ENCODE assay signal across 37 cellular contexts in the genomic region with DNA sequence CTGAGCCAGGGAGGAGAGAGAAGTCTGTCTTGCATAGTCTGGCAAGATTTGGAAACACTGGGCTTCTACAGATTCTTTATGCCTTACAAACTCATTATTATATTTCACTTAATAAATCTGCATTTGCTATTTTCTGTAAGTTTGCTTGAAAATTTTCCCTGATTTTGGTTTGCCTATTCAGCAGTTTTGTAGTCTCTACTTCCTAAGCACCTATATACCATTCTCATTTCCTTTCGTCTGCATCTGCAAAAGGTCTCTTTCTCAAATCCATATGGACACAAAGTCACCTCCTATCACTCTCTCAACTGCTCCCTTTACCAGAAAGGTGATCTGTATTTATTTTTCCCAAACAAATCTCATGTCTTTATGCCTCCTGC. TPM values are rescaled to one million over a fixed set of nuclear protein-coding genes. Genes with fewer than 3 reads are reported as not detected.
"Had no signal": no experiment of that assay in that cellular context is flagged by ENCODE, and none has a peak within 500 bp of the region (broad histone marks: within the 10 kb centered on the region; RNA-seq: fewer than 3 reads in every experiment).

No MANE protein-coding gene starts in this region.

- H3K27ac ChIP-seq: adrenal gland, body of pancreas, brain microvascular endothelial cell, breast epithelium, VCaP had no signal

- DNase-seq: activated B cell treated with CpG ODN at 0.5 μM for 24 hours; activated CD4-positive, alpha-beta memory T cell treated with anti-CD3 and anti-CD28 coated beads for 36 hours; activated CD4-positive, alpha-beta T cell treated with anti-CD3 and anti-CD28 coated beads for 4 hours; activated CD4-positive, alpha-beta T cell treated with anti-CD3 and anti-CD28 coated beads, Interleukin-2, amount 10 ng/mL, durations not matched to agents 24 days and 14 days; activated CD4-positive, alpha-beta T cell treated with anti-CD3 and anti-CD28 coated beads, Interleukin-2, amount 50 U/mL, for 1 hour; activated CD4-positive, alpha-beta T cell treated with anti-CD3 and anti-CD28 coated beads, Interleukin-2, amount 50 U/mL, for 4 hours; activated CD4-positive, CD25-positive, alpha-beta regulatory T cell treated with anti-CD3 and anti-CD28 coated beads, Interleukin-2, amount 50 U/mL, for 72 hours; activated CD8-positive, alpha-beta memory T cell treated with anti-CD3 and anti-CD28 coated beads, Interleukin-2, amount 50 U/mL, for 4 hours; activated CD8-positive, alpha-beta T cell treated with anti-CD3 and anti-CD28 coated beads for 36 hours; activated effector memory CD4-positive, alpha-beta T cell treated with anti-CD3 and anti-CD28 coated beads, Interleukin-2, amount 50 U/mL, for 16 hours; activated gamma-delta T cell treated with Interleukin-2 at 50 U/mL for 16 hours; activated naive CD4-positive, alpha-beta T cell; activated naive CD4-positive, alpha-beta T cell treated with anti-CD3 and anti-CD28 coated beads for 36 hours; activated naive CD4-positive, alpha-beta T cell treated with anti-CD3 and anti-CD28 coated beads, Interleukin-2, amount 50 U/mL, for 16 hours; activated naive CD8-positive, alpha-beta T cell treated with anti-CD3 and anti-CD28 coated beads for 36 hours; activated T-cell treated with anti-CD3 and anti-CD28 coated beads for 4 hours; activated T-cell treated with anti-CD3 and anti-CD28 coated beads, Interleukin-2, amount 50 U/mL, for 1 hour; activated T-cell treated with anti-CD3 and anti-CD28 coated beads, Interleukin-2, amount 50 U/mL, for 4 hours; activated T-cell treated with anti-CD3 and anti-CD28 coated beads, Interleukin-2, amount 50 U/mL, for 72 hours; adrenal gland; amniotic stem cell; aorta; body of pancreas; brain microvascular endothelial cell; caudate nucleus; cerebellar nuclear complex; T-helper 2 cell; T-helper 9 cell had no signal

- H3K4me3 ChIP-seq: adrenal gland, body of pancreas, breast epithelium had no signal

- H3K36me3 ChIP-seq: adrenal gland, brain microvascular endothelial cell, breast epithelium had no signal

- H3K9me3 ChIP-seq: adrenal gland, body of pancreas, breast epithelium had no signal

- H3K4me1 ChIP-seq: adrenal gland, breast epithelium had no signal

- FAIRE-seq: astrocyte, TTC549 had no signal

- ATAC-seq: activated CD8-positive, alpha-beta T cell treated with anti-CD3 and anti-CD28 coated beads for 36 hours; activated naive CD4-positive, alpha-beta T cell treated with anti-CD3 and anti-CD28 coated beads, Interleukin-2, amount 50 U/mL, for 72 hours; activated T-cell treated with anti-CD3 and anti-CD28 coated beads, Interleukin-2, amount 50 U/mL, for 4 hours; activated T-cell treated with anti-CD3 and anti-CD28 coated beads, Interleukin-2, amount 50 U/mL, for 72 hours; activated T-helper 17 cell treated with anti-CD3 and anti-CD28 coated beads, Interleukin-2, amount 50 U/mL, for 72 hours had no signal

- H3K27me3 ChIP-seq: adrenal gland, body of pancreas, brain microvascular endothelial cell, breast epithelium had no signal

RNA-seq across cellular contexts. Expression of gene FGF10, which starts 27.6 kb away (rescaled TPM):
- total RNA-seq: activated B cell treated with CpG ODN at 0.5 μM for 24 hours; activated CD4-positive, alpha-beta memory T cell treated with anti-CD3 and anti-CD28 coated beads for 36 hours; activated CD4-positive, alpha-beta T cell treated with anti-CD3 and anti-CD28 coated beads, Interleukin-2, amount 10 ng/mL, durations not matched to agents 24 days and 14 days; activated CD8-positive, alpha-beta memory T cell treated with anti-CD3 and anti-CD28 coated beads for 36 hours; activated CD8-positive, alpha-beta T cell treated with anti-CD3 and anti-CD28 coated beads for 36 hours; activated naive CD4-positive, alpha-beta T cell treated with anti-CD3 and anti-CD28 coated beads for 36 hours; activated naive CD4-positive, alpha-beta T cell treated with anti-CD3 and anti-CD28 coated beads, Interleukin-2, amount 50 U/mL, for 72 hours; activated naive CD8-positive, alpha-beta T cell treated with anti-CD3 and anti-CD28 coated beads for 36 hours; activated T-cell treated with anti-CD3 and anti-CD28 coated beads, Interleukin-2, amount 50 U/mL, for 4 hours; activated T-cell treated with anti-CD3 and anti-CD28 coated beads, Interleukin-2, amount 50 U/mL, for 72 hours; activated T-helper 1 cell treated with anti-CD3 and anti-CD28 coated beads, Interleukin-12 subunit alpha, Interleukin-12 subunit beta, Interleukin-2, Interleukin-4 antibody, amounts not matched to agents 30 ng/mL and 10 ng/mL and 1 ng/mL, durations not matched to agents 14 hours and 24 hours and 36 hours; activated T-helper 17 cell treated with anti-CD3 and anti-CD28 coated beads, Interleukin-2, amount 50 U/mL, for 72 hours; astrocyte; chondrocyte had no signal
